In genomic region chr12:108701779-108702435, GRCh38 we compare ENCODE assay signal across 7 cellular contexts. TPM values are rescaled to one million over a fixed set of nuclear protein-coding genes. Genes with fewer than 3 reads are reported as not detected.
DNase-seq lines count a peak whose midpoint lies in the region; ATAC-seq and TF ChIP-seq lines count a peak whose summit lies in the region.

No MANE protein-coding gene starts in this region.

- peak overlapping the region; percentile 2 for H3K9ac ChIP-seq in HUES64 (ENCODE audit: low read depth, low read length)
- H3K9ac ChIP-seq in PC-3 (ENCODE audit: low read length), result no peak overlapping the region

- H3K4me1 ChIP-seq in HUES64 (ENCODE audit: insufficient read depth, low read length) (peaks cover 38% of the 10 kb centered on the region), hepatocyte (ENCODE audit: insufficient read depth) (peaks cover 23% of the 10 kb centered on the region), PC-3 (ENCODE audit: insufficient read depth, low read length) (peaks cover 13% of the 10 kb centered on the region)

- H3K36me3 ChIP-seq in HUES64 (ENCODE audit: insufficient read depth, low read length) (peaks cover 39% of the 10 kb centered on the region), hepatocyte (replicated peaks; ENCODE audit: insufficient read depth, low read depth) (peaks cover 3% of the 10 kb centered on the region), PC-3 (ENCODE audit: low read depth, low read length) (peaks cover 53% of the 10 kb centered on the region)

- POLR2A ChIA-PET in PC-3 (lab: Charles Lee; ENCODE audit: unreplicated experiment), result no interaction called here

- H3K4me2 ChIP-seq in hepatocyte (peak overlapping the region; percentile 66), PC-3 (ENCODE audit: low read length) (no peak overlapping the region)

- no peak overlapping the region for H3K4me3 Mint-ChIP-seq in stimulated activated naive CD8-positive, alpha-beta T cell treated with anti-CD3 and anti-CD28 coated beads, Interleukin-15, amount 100 ng/mL, for 72 hours

- H4K20me1 ChIP-seq in hepatocyte (ENCODE audit: insufficient read depth, poor library complexity, severe bottlenecking) (peaks cover 26% of the 10 kb centered on the region), PC-3 (ENCODE audit: low read length) (peaks cover 40% of the 10 kb centered on the region)

- H3K79me2 ChIP-seq in hepatocyte, result peaks cover 96% of the 10 kb centered on the region
- peaks cover 100% of the 10 kb centered on the region for H3K79me2 ChIP-seq in PC-3 (ENCODE audit: low read length)

- WGBS in HUES64, result 63% methylated on average over 5 of the region's 5 CpGs
- 21% methylated on average over 5 of the region's 5 CpGs for WGBS in hepatocyte (ENCODE audit: low lambda C conversion rate, missing lambda C conversion rate)

- BruUV-seq in PC-3 (replicated peaks; lab: Mats Ljungman, UMichigan), result no TSS peak

- H3F3A ChIP-seq in PC-3 (ENCODE audit: low read length, unreplicated experiment), result peaks cover 5% of the 10 kb centered on the region

- TF ChIP-seq CTCF in hepatocyte (IDR thresholded peaks at IDR 0.05; ENCODE audit: poor library complexity) (no peak), PC-3 (conservative IDR thresholded peaks at IDR 0.05; ENCODE audit: low read depth, low read length) (no peak)

- H3K4me1 Mint-ChIP-seq in stimulated activated naive CD8-positive, alpha-beta T cell treated with anti-CD3 and anti-CD28 coated beads, Interleukin-15, amount 100 ng/mL, for 72 hours, result peaks cover 22% of the 10 kb centered on the region

- no peak overlapping the region for H3K4me3 ChIP-seq in HUES64 (ENCODE audit: low read length)
- H3K4me3 ChIP-seq in hepatocyte, result no peak overlapping the region
- no peak overlapping the region for H3K4me3 ChIP-seq in PC-3 (ENCODE audit: low read length)

- H3K27me3 ChIP-seq in HUES64 (ENCODE audit: insufficient read depth, low read length), result no peaks in the 10 kb centered on the region
- H3K27me3 ChIP-seq in hepatocyte, result no peaks in the 10 kb centered on the region
- no peaks in the 10 kb centered on the region for H3K27me3 ChIP-seq in PC-3 (ENCODE audit: low read length)

- H3K27ac ChIP-seq in HUES64 (ENCODE audit: low read depth, low read length) (peak overlapping the region; percentile 11; the same call in 1 of the 2 replicates), hepatocyte (peak overlapping the region; percentile 75), PC-3 (ENCODE audit: low read length) (no peak overlapping the region)

- peak; percentile 97 for ATAC-seq in stimulated activated naive CD8-positive, alpha-beta T cell treated with anti-CD3 and anti-CD28 coated beads, Interleukin-15, amount 100 ng/mL, for 72 hours
- ATAC-seq in PC-3 (no peak), GM21717 (IDR thresholded peaks at IDR 0.05; ENCODE audit: unreplicated experiment) (no peak)

- H2AFZ ChIP-seq in hepatocyte (no peak overlapping the region), PC-3 (ENCODE audit: low read length) (no peak overlapping the region)

- H3K9me3 ChIP-seq in HUES64 (ENCODE audit: insufficient read depth, low read depth, low read length) (no peaks in the 10 kb centered on the region), hepatocyte (ENCODE audit: low read depth) (no peaks in the 10 kb centered on the region), PC-3 (ENCODE audit: low read length) (no peaks in the 10 kb centered on the region)

- peak overlapping the region in 1 of 2 donors; percentile 20 for H3K27ac Mint-ChIP-seq in stimulated activated naive CD8-positive, alpha-beta T cell treated with anti-CD3 and anti-CD28 coated beads, Interleukin-15, amount 100 ng/mL, for 72 hours

- DNase-seq in amniotic epithelial cell (ENCODE audit: low read depth) (peak; percentile 87), hepatocyte (ENCODE audit: low spot score) (peak; percentile 39), PC-3 (no peak), NCI-H345 treated with DMSO at 0.1 percent for 48 hours (lab: John Stamatoyannopoulos, UW; ENCODE audit: unreplicated experiment) (no peak)
- no peak for DNase-seq in stimulated activated naive CD8-positive, alpha-beta T cell treated with anti-CD3 and anti-CD28 coated beads, Interleukin-15, amount 100 ng/mL, for 72 hours

- no peaks in the 10 kb centered on the region for H3K27me3 Mint-ChIP-seq in stimulated activated naive CD8-positive, alpha-beta T cell treated with anti-CD3 and anti-CD28 coated beads, Interleukin-15, amount 100 ng/mL, for 72 hours

- H3K9me3 Mint-ChIP-seq in stimulated activated naive CD8-positive, alpha-beta T cell treated with anti-CD3 and anti-CD28 coated beads, Interleukin-15, amount 100 ng/mL, for 72 hours, result no peaks in the 10 kb centered on the region

- CTCF ChIA-PET in PC-3 (lab: Charles Lee), result no interaction called here

- intact Hi-C loops in PC-3 (cut with micrococcal nuclease), result no loop called here

- H3K9me2 ChIP-seq in hepatocyte (replicated peaks; ENCODE audit: insufficient read depth) (no peaks in the 10 kb centered on the region), PC-3 (replicated peaks; ENCODE audit: low read length) (no peaks in the 10 kb centered on the region)

RNA-seq across cellular contexts. Expression of gene CORO1C, which starts 29.4 kb away (rescaled TPM):
- polyA plus RNA-seq in HUES64 (2013, experiment 1 of 2), result 74.6 TPM
- 80.3 TPM for polyA plus RNA-seq in HUES64 (2013, experiment 2 of 2)
- total RNA-seq in hepatocyte (109 and 137 TPM in 2 replicates), PC-3 (2014; rRNA removed) (159 and 179 TPM in 2 replicates)
- 76.5 and 110 TPM in 2 replicates for polyA plus RNA-seq in hepatocyte

Comparison
In these comparisons a context has a peak if more than half of its experiments do, and no peak if none do; other contexts are left out.
1. DNase-seq: peak in amniotic epithelial cell (single experiment) and hepatocyte (single experiment); none in stimulated activated naive CD8-positive, alpha-beta T cell treated with anti-CD3 and anti-CD28 coated beads, Interleukin-15, amount 100 ng/mL, for 72 hours (0 of 2), PC-3 (single experiment) and NCI-H345 treated with DMSO at 0.1 percent for 48 hours (single experiment).